11 cellular contexts compared by ENCODE assay signal in the genomic region with DNA sequence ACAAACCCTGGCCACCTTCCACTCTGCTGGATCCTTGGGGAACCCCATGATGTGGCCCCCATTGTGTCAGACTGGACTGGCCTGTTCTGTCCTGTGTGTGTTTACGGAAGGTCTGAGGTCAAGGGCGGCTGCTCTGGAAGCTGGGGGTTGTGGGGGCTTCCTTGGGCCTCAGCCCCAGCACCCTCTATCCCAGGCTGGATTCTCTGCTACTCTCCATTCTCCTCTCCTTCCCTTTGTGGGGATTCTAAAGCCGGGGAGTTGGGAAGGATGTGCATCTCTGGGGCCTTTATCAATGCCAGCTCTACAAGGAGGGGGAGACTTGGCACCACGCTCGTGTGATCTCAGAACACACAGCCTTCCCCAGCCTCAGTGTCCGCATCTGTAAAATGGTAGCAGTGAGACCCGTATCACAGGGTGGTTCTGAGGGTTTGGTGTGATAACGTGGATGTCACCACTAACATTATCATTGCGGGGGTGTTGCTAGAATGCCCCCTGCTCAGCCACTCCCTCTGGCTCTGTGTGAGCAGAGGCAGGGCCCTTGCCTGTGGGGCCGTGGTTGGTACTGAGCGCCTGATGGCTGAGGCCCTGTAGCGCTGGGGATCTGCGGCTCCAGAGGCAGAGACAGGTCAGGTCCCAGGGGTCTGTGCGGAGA. TPM values are rescaled to one million over a fixed set of nuclear protein-coding genes. Genes with fewer than 3 reads are reported as not detected.
DNase-seq lines count a peak whose midpoint lies in the region; ATAC-seq, FAIRE-seq and TF ChIP-seq lines count a peak whose summit lies in the region.
"Had no signal": no experiment of that assay in that cellular context is flagged by ENCODE, and none has a peak within 500 bp of the region (broad histone marks: within the 10 kb centered on the region; RNA-seq: fewer than 3 reads in every experiment).

No MANE protein-coding gene starts in this region.

- CTCF ChIA-PET in IMR-90 (lab: Yijun Ruan, JAX) (interaction anchor here (1.1 kb wide), 1 partner anchor 71 kb away, joined by 3 read pairs; no protein-coding TSS in a partner anchor), K562 (lab: Yijun Ruan, JAX; ENCODE audit: low intra/inter-chr PET ratio) (interaction anchor here (1.2 to 3.6 kb wide), 3 partner anchors 54 to 70 kb away, joined by 8 to 65 read pairs (median 44); no protein-coding TSS in a partner anchor)

- DNase-seq in IMR-90 (no peak), K562 (ENCODE audit: extremely low read depth in 1 of 4, low spot score in 3 of 4) (no peak), NCI-H1436 (lab: John Stamatoyannopoulos, UW) (no peak), anterior cingulate cortex (lab: John Stamatoyannopoulos, UW) (no peak)
- peak; percentile 40 for DNase-seq in stimulated activated naive CD8-positive, alpha-beta T cell treated with anti-CD3 and anti-CD28 coated beads, Interleukin-15, Interleukin-2, amounts not matched to agents 100 U/mL and 50 U/mL, for 24 hours
- DNase-seq: midbrain had no signal

- H3K36me3 ChIP-seq in IMR-90 (ENCODE audit: control insufficient read depth, insufficient read depth, low read length) (no peaks in the 10 kb centered on the region), K562 (ENCODE audit: control insufficient read depth, insufficient read depth, low read length) (no peaks in the 10 kb centered on the region)

- H3K79me1 ChIP-seq in IMR-90 (ENCODE audit: low read depth in 1 of 2, low read length in 2 of 2), result no peaks in the 10 kb centered on the region

- intact Hi-C loops in IMR-90 (cut with micrococcal nuclease), result loop anchor here (10.0 kb wide), 1 partner anchor 358 kb away; the partner anchor contains the start of genes USB1 and ZNF319
- intact Hi-C loops in K562 (cut with micrococcal nuclease), result loop anchor here (5.0 to 10.0 kb wide), 3 partner anchors 91 to 348 kb away; partner anchors contain the start of gene KATNB1

- no peak overlapping the region for H3K9ac ChIP-seq in IMR-90 (ENCODE audit: low read depth, low read length)
- no peak overlapping the region for H3K9ac ChIP-seq in K562 (ENCODE audit: insufficient read depth in 1 of 2, low read depth in 2 of 2, low read length in 2 of 2)

- peak overlapping the region; percentile 60 for H2AK9ac ChIP-seq in IMR-90 (replicated peaks; ENCODE audit: low read depth, low read length, poor library complexity)

- H2BK20ac ChIP-seq in IMR-90 (ENCODE audit: low read depth, low read length), result no peak overlapping the region

- no peaks in the 10 kb centered on the region for H3K27me3 ChIP-seq in IMR-90 (ENCODE audit: control insufficient read depth, insufficient read depth, low read length)
- peaks cover 0 to 5% of the 10 kb centered on the region in 2 experiments; a peak in 2 of 5 replicates for H3K27me3 ChIP-seq in K562 (ENCODE audit: control insufficient read depth in 2 of 2, insufficient read depth in 2 of 2, low read length in 2 of 2)
- H3K27me3 ChIP-seq in layer of hippocampus (ENCODE audit: control insufficient read depth, insufficient read depth, low read length), result no peaks in the 10 kb centered on the region

- no peaks in the 10 kb centered on the region for H3K79me2 ChIP-seq in K562 (ENCODE audit: control insufficient read depth, insufficient read depth, low read length)

- POLR2A ChIA-PET in IMR-90 (lab: Charles Lee; ENCODE audit: unreplicated experiment) (no interaction called here), K562 (lab: Yijun Ruan, JAX) (interaction anchor here (0.9 to 1.3 kb wide), 3 partner anchors 17 to 35 kb away, joined by 4 read pairs; no protein-coding TSS in a partner anchor)

- H2BK15ac ChIP-seq in IMR-90 (ENCODE audit: low read depth, low read length), result no peak overlapping the region

- TF ChIP-seq POLR2A in IMR-90 (IDR thresholded peaks at IDR 0.05; ENCODE audit: low read depth, low read length), result no peak
- no peak for TF ChIP-seq POLR2A in K562 (conservative IDR thresholded peaks at IDR 0.05)

- H3K56ac ChIP-seq in IMR-90 (ENCODE audit: extremely low read depth, insufficient read depth, low read length), result no peak overlapping the region

- H4K91ac ChIP-seq in IMR-90 (ENCODE audit: insufficient read depth, low read depth, low read length), result peak overlapping the region; percentile 41

- no peak for TF ChIP-seq EP300 in K562 (IDR thresholded peaks at IDR 0.05; ENCODE audit: low read length)

- H3K14ac ChIP-seq in IMR-90 (replicated peaks; ENCODE audit: low read depth, low read length), result no peak overlapping the region

- H2BK120ac ChIP-seq in IMR-90 (ENCODE audit: low read depth, low read length), result no peak overlapping the region; the same call in 1 of the 2 replicates

- peaks cover 8% of the 10 kb centered on the region for H3K4me1 ChIP-seq in IMR-90 (ENCODE audit: control insufficient read depth, insufficient read depth, low read length)
- H3K4me1 ChIP-seq in K562 (replicated peaks in 1 of 2; ENCODE audit: control insufficient read depth in 2 of 2, insufficient read depth in 2 of 2, low read length in 2 of 2), result peaks cover 0 to 6% of the 10 kb centered on the region in 2 experiments; a peak in 2 of 5 replicates

- no peak overlapping the region for H3K23ac ChIP-seq in IMR-90 (ENCODE audit: low read depth, low read length)

- peak overlapping the region; percentile 49 to 54; a peak in 2 of 4 replicates for H4K8ac ChIP-seq in IMR-90 (ENCODE audit: low read depth in 2 of 2, low read length in 2 of 2)

- no TSS peak for BruUV-seq in IMR-90 (replicated peaks; lab: Mats Ljungman, UMichigan)
- BruUV-seq in K562 (replicated peaks; lab: Mats Ljungman, UMichigan), result no TSS peak

- in situ Hi-C loops in IMR-90 (cut with MboI; ENCODE audit: low sequenced_read_pairs) (no loop called here), K562 (cut with MboI) (loop anchor here (5.0 kb wide), 1 partner anchor 59 kb away; no protein-coding TSS in a partner anchor)

- dilution Hi-C loops in IMR-90 (cut with HindIII; ENCODE audit: low sequenced_read_pairs, unreplicated experiment), result no loop called here

- H3K4ac ChIP-seq in IMR-90 (ENCODE audit: low read depth, low read length), result no peak overlapping the region

- H3K4me3 ChIP-seq in IMR-90 (ENCODE audit: insufficient read depth, low read depth, low read length), result no peak overlapping the region
- no peak overlapping the region for H3K4me3 ChIP-seq in K562

- H4K20me1 ChIP-seq in IMR-90 (ENCODE audit: insufficient read depth, low read length) (no peaks in the 10 kb centered on the region), K562 (replicated peaks; ENCODE audit: control insufficient read depth, insufficient read depth, low read length) (peaks cover 7% of the 10 kb centered on the region; the same call in 1 of the 2 replicates)

- no peak overlapping the region for H2BK5ac ChIP-seq in IMR-90 (ENCODE audit: low read depth, low read length, poor library complexity, severe bottlenecking)

- 90% methylated on average over 2 of the region's 14 CpGs; no CpG with 5 or more reads in 1 of the 2 experiments for WGBS in IMR-90 (ENCODE audit: extremely low coverage in 2 of 2, insufficient read length in 1 of 2), 2 experiments
- WGBS in K562 (ENCODE audit: insufficient coverage, low coverage, missing lambda C conversion rate), result 31% methylated on average over 12 of the region's 14 CpGs

- no peak for TF ChIP-seq RAD21 in IMR-90 (IDR thresholded peaks at IDR 0.05; ENCODE audit: low read length)
- TF ChIP-seq RAD21 in K562 (CRISPR knock-in tag; conservative IDR thresholded peaks at IDR 0.05 in 1 of 2, IDR thresholded peaks at IDR 0.05 in 1 of 2), result no peak

- H2AFZ ChIP-seq in IMR-90 (replicated peaks; ENCODE audit: low read length, poor library complexity) (peak overlapping the region; percentile 53), K562 (ENCODE audit: low read depth, low read length) (no peak overlapping the region)

- FAIRE-seq in K562 (lab: Jason Lieb, UNC), result no peak
- FAIRE-seq: D721Med had no signal

- H3K27ac ChIP-seq in IMR-90 (ENCODE audit: insufficient read depth, low read length) (no peak overlapping the region), K562 (ENCODE audit: extremely low read depth, low read depth, low read length) (no peak overlapping the region), layer of hippocampus (ENCODE audit: low read depth, low read length) (peak overlapping the region; percentile 60)

- H2AK5ac ChIP-seq in IMR-90 (ENCODE audit: low read depth, low read length), result peak overlapping the region; percentile 71

- ATAC-seq in IMR-90 (ENCODE audit: low read depth) (no peak), K562 (no peak), HG03432 (IDR thresholded peaks at IDR 0.05; ENCODE audit: unreplicated experiment) (no peak)
- peak; percentile 51 for ATAC-seq in stimulated activated naive CD8-positive, alpha-beta T cell treated with anti-CD3 and anti-CD28 coated beads, Interleukin-15, Interleukin-2, amounts not matched to agents 100 U/mL and 50 U/mL, for 24 hours

- no peak overlapping the region for H4K5ac ChIP-seq in IMR-90 (ENCODE audit: low read depth, low read length)

- TF ChIP-seq CTCF in IMR-90 (conservative IDR thresholded peaks at IDR 0.05; ENCODE audit: low read depth, low read length), result no peak
- TF ChIP-seq CTCF in K562 (IDR thresholded peaks at IDR 0.05 in 2 of 3, conservative IDR thresholded peaks at IDR 0.05 in 1 of 3; ENCODE audit: insufficient read depth in 2 of 3, low read depth in 1 of 3, low read length in 3 of 3), result no peak

- no peak overlapping the region for H3K18ac ChIP-seq in IMR-90 (ENCODE audit: low read depth, low read length)

- H3K9me3 ChIP-seq in IMR-90 (ENCODE audit: control insufficient read depth, insufficient read depth, low read length) (no peaks in the 10 kb centered on the region), K562 (replicated peaks; ENCODE audit: control insufficient read depth, insufficient read depth, low read depth, low read length) (peaks cover 3% of the 10 kb centered on the region)

- peaks cover 19% of the 10 kb centered on the region for H3K9me1 ChIP-seq in IMR-90 (ENCODE audit: insufficient read depth, low read length)
- H3K9me1 ChIP-seq in K562 (ENCODE audit: control insufficient read depth, insufficient read depth, low read length), result no peaks in the 10 kb centered on the region

- H3K4me2 ChIP-seq in IMR-90 (ENCODE audit: low read depth, low read length) (no peak overlapping the region), K562 (ENCODE audit: insufficient read depth, low read length) (no peak overlapping the region)

RNA-seq across cellular contexts. Expression of gene ADGRG1, which starts 18.1 kb away (rescaled TPM):
- total RNA-seq in IMR-90 (2012; rRNA removed), result 0.83 and 0.90 TPM in 2 replicates
- 7.0 and 8.4 TPM in 2 replicates for polyA plus RNA-seq in IMR-90 (2012; rRNA removed)
- 7.1 and 9.4 TPM in 2 replicates for polyA plus RNA-seq in IMR-90 (2012; cell fraction: cytosol; rRNA removed)
- polyA plus RNA-seq in IMR-90 (2012; cell fraction: nucleus; rRNA removed; ENCODE audit: low replicate concordance), result 7.6 and 14.1 TPM in 2 replicates
- 0.81 and 1.3 TPM in 2 replicates for total RNA-seq in K562 (2011; cell fraction: chromatin; rRNA removed; ENCODE audit: low replicate concordance)
- 0.79 and 1.0 TPM in 2 replicates for total RNA-seq in K562 (2011; cell fraction: nucleolus; rRNA removed)
- 0.81 and 2.1 TPM in 2 replicates for total RNA-seq in K562 (2011; cell fraction: nucleoplasm; rRNA removed)
- total RNA-seq in K562 (2014; rRNA removed), result not detected in 2 replicates
- total RNA-seq in K562 (2014; rRNA removed; fragmentation: Illumina TruSeq; extraction: Trizol), result not detected in 2 replicates
- total RNA-seq in K562 (2015; rRNA removed; fragmentation: Illumina TruSeq; extraction: Trizol), result not detected in 2 replicates
- 0.31 TPM in 1 of 2 replicates, not detected in the other for total RNA-seq in K562 (2021)
- 0.04 and 0.57 TPM in 2 replicates for polyA plus RNA-seq in K562 (2011; rRNA removed)
- 0.12 and 0.15 TPM in 2 replicates for polyA plus RNA-seq in K562 (2011; cell fraction: cytosol; rRNA removed)
- polyA plus RNA-seq in K562 (2011; cell fraction: nucleus; rRNA removed), result 0.70 and 0.81 TPM in 2 replicates
- 0.39 and 0.44 TPM in 2 replicates for polyA plus RNA-seq in K562 (2012)
- 0.16 and 0.29 TPM in 2 replicates for polyA plus RNA-seq in K562 (2014; fragmentation: Illumina TruSeq; extraction: Trizol)
- polyA plus RNA-seq in K562 (2014; fragmentation: Nextera tagmentation; extraction: Ambion mirVana), result not detected
- polyA plus RNA-seq in K562 (2014; rRNA removed), result 0.34 TPM in 1 of 2 replicates, not detected in the other
- polyA minus RNA-seq in K562 (2011; rRNA and poly(A)+ RNA removed), result 0.18 TPM in 2 replicates
- polyA minus RNA-seq in K562 (2011; cell fraction: cytosol; rRNA and poly(A)+ RNA removed), result not detected in 2 replicates
- polyA minus RNA-seq in K562 (2011; cell fraction: nucleus; rRNA and poly(A)+ RNA removed), result 0.33 TPM in 1 of 2 replicates, not detected in the other

RNA-seq across cellular contexts. Expression of gene ADGRG3, which starts 21.6 kb away (rescaled TPM):
- total RNA-seq in IMR-90 (2012; rRNA removed), result not detected in 2 replicates
- not detected in 2 replicates for polyA plus RNA-seq in IMR-90 (2012; rRNA removed)
- not detected in 2 replicates for polyA plus RNA-seq in IMR-90 (2012; cell fraction: cytosol; rRNA removed)
- not detected in 2 replicates for polyA plus RNA-seq in IMR-90 (2012; cell fraction: nucleus; rRNA removed; ENCODE audit: low replicate concordance)
- 0.40 and 1.00 TPM in 2 replicates for total RNA-seq in K562 (2011; cell fraction: chromatin; rRNA removed; ENCODE audit: low replicate concordance)
- total RNA-seq in K562 (2011; cell fraction: nucleolus; rRNA removed), result 0.17 and 0.66 TPM in 2 replicates
- 0.29 TPM in 1 of 2 replicates, not detected in the other for total RNA-seq in K562 (2011; cell fraction: nucleoplasm; rRNA removed)
- not detected in 2 replicates for total RNA-seq in K562 (2014; rRNA removed)
- total RNA-seq in K562 (2014; rRNA removed; fragmentation: Illumina TruSeq; extraction: Trizol), result 0.16 TPM in 1 of 2 replicates, not detected in the other
- total RNA-seq in K562 (2015; rRNA removed; fragmentation: Illumina TruSeq; extraction: Trizol), result 0.08 TPM in 1 of 2 replicates, not detected in the other
- total RNA-seq in K562 (2021), result 0.09 and 0.16 TPM in 2 replicates
- polyA plus RNA-seq in K562 (2011; rRNA removed), result 0.13 and 0.18 TPM in 2 replicates
- polyA plus RNA-seq in K562 (2011; cell fraction: cytosol; rRNA removed), result 0.09 and 0.18 TPM in 2 replicates
- 0.51 and 0.59 TPM in 2 replicates for polyA plus RNA-seq in K562 (2011; cell fraction: nucleus; rRNA removed)
- 0.03 and 2.0 TPM in 2 replicates for polyA plus RNA-seq in K562 (2012)
- polyA plus RNA-seq in K562 (2014; fragmentation: Illumina TruSeq; extraction: Trizol), result 0.09 and 0.10 TPM in 2 replicates
- polyA plus RNA-seq in K562 (2014; fragmentation: Nextera tagmentation; extraction: Ambion mirVana), result under 1 TPM; 0.10 to 0.30 TPM
- polyA plus RNA-seq in K562 (2014; rRNA removed), result 0.24 and 0.52 TPM in 2 replicates
- polyA minus RNA-seq in K562 (2011; rRNA and poly(A)+ RNA removed), result 0.21 TPM in 1 of 2 replicates, not detected in the other
- not detected in 2 replicates for polyA minus RNA-seq in K562 (2011; cell fraction: cytosol; rRNA and poly(A)+ RNA removed)
- 0.27 TPM in 1 of 2 replicates, not detected in the other for polyA minus RNA-seq in K562 (2011; cell fraction: nucleus; rRNA and poly(A)+ RNA removed)
- total RNA-seq: progenitor cell of endocrine pancreas, RPMI7951 had no signal

RNA-seq across cellular contexts. Expression of gene DRC7, which starts 48.1 kb away (rescaled TPM):
- total RNA-seq in IMR-90 (2012; rRNA removed) (not detected in 2 replicates), K562 (2014; rRNA removed) (0.09 TPM in 1 of 2 replicates, not detected in the other), K562 (2014; rRNA removed; fragmentation: Illumina TruSeq; extraction: Trizol) (0.04 TPM in 1 of 2 replicates, not detected in the other), K562 (2015; rRNA removed; fragmentation: Illumina TruSeq; extraction: Trizol) (0.19 and 0.33 TPM in 2 replicates), K562 (2021) (0.22 and 0.24 TPM in 2 replicates)
- polyA plus RNA-seq in IMR-90 (2012; rRNA removed) (not detected in 2 replicates), K562 (2011; rRNA removed) (0.13 and 0.53 TPM in 2 replicates), K562 (2014; fragmentation: Illumina TruSeq; extraction: Trizol) (0.12 and 0.29 TPM in 2 replicates), K562 (2014; fragmentation: Nextera tagmentation; extraction: Ambion mirVana) (not detected), K562 (2014; rRNA removed) (not detected in 2 replicates)
- not detected in 2 replicates for polyA plus RNA-seq in IMR-90 (2012; cell fraction: cytosol; rRNA removed)
- not detected in 2 replicates for polyA plus RNA-seq in IMR-90 (2012; cell fraction: nucleus; rRNA removed; ENCODE audit: low replicate concordance)
- total RNA-seq in K562 (2011; cell fraction: chromatin; rRNA removed; ENCODE audit: low replicate concordance), result 0.90 and 1.9 TPM in 2 replicates
- not detected in 2 replicates for total RNA-seq in K562 (2011; cell fraction: nucleolus; rRNA removed)
- 0.15 TPM in 1 of 2 replicates, not detected in the other for total RNA-seq in K562 (2011; cell fraction: nucleoplasm; rRNA removed)
- 0.07 and 0.40 TPM in 2 replicates for polyA plus RNA-seq in K562 (2011; cell fraction: cytosol; rRNA removed)
- polyA plus RNA-seq in K562 (2011; cell fraction: nucleus; rRNA removed), result 0.65 and 1.0 TPM in 2 replicates
- 0.51 and 1.4 TPM in 2 replicates for polyA plus RNA-seq in K562 (2012)
- polyA minus RNA-seq in K562 (2011; rRNA and poly(A)+ RNA removed), result 0.35 and 0.69 TPM in 2 replicates
- not detected in 2 replicates for polyA minus RNA-seq in K562 (2011; cell fraction: cytosol; rRNA and poly(A)+ RNA removed)
- polyA minus RNA-seq in K562 (2011; cell fraction: nucleus; rRNA and poly(A)+ RNA removed), result 0.27 and 0.67 TPM in 2 replicates
- total RNA-seq: RPMI7951 had no signal
